Comparison of ENCODE assay signal across 28 cellular contexts in genomic region chr16:14298374-14299122, GRCh38.
"Had no signal": no experiment of that assay in that cellular context is flagged by ENCODE, and none has a peak within 500 bp of the region (broad histone marks: within the 10 kb centered on the region; RNA-seq: fewer than 3 reads in every experiment).

No MANE protein-coding gene starts in this region.

- H3K79me2 ChIP-seq: hepatocyte had no signal

- H3K4me2 ChIP-seq: hepatocyte had no signal

- H2AFZ ChIP-seq: hepatocyte had no signal

- H3K4me3 ChIP-seq: cardiac muscle cell, colonic mucosa, esophagus squamous epithelium, hepatocyte, pancreas, psoas muscle, stomach, transverse colon had no signal

- FAIRE-seq: endometrium, frontal cortex, pancreas, urothelium cell line had no signal

- H3K36me3 ChIP-seq: cardiac muscle cell, colonic mucosa, esophagus squamous epithelium, pancreas, stomach, transverse colon had no signal

- ATAC-seq: left colon; naive thymus-derived CD4-positive, alpha-beta T cell; pancreas; psoas muscle; stimulated activated naive B cell treated with anti-CD40 and anti-IgM and Interleukin-4, amounts not matched to agents 10 μg/mL and 1 μg/mL and 100 μg/mL, for 72 hours; T-cell had no signal

- H3K9me3 ChIP-seq: colonic mucosa, esophagus squamous epithelium, pancreas, psoas muscle, stomach, transverse colon had no signal

- H3K4me1 ChIP-seq: colonic mucosa, pancreas, psoas muscle had no signal

- H3K27me3 ChIP-seq: cardiac muscle cell, hepatocyte, pancreas had no signal

- H3K27ac ChIP-seq: cardiac muscle cell, colonic mucosa, epithelial cell of prostate, esophagus squamous epithelium, hepatocyte, pancreas, psoas muscle, stomach, transverse colon had no signal

- DNase-seq: activated B cell treated with CpG ODN at 0.5 μM for 24 hours; activated CD4-positive, alpha-beta T cell treated with anti-CD3 and anti-CD28 coated beads for 4 hours; activated CD4-positive, alpha-beta T cell treated with anti-CD3 and anti-CD28 coated beads, Interleukin-2, amount 50 U/mL, for 4 hours; activated effector memory CD4-positive, alpha-beta T cell treated with Interleukin-2 at 50 U/mL for 16 hours; activated naive CD4-positive, alpha-beta T cell treated with Interleukin-2 at 50 U/mL for 16 hours; activated T-cell treated with anti-CD3 and anti-CD28 coated beads for 4 hours; anterior cingulate cortex; cerebellar nuclear complex; colonic mucosa; effector CD8-positive, alpha-beta T cell; esophagus squamous epithelium; left colon; naive thymus-derived CD4-positive, alpha-beta T cell; nucleus accumbens; stimulated activated CD4-positive, alpha-beta T cell treated with anti-CD3 and anti-CD28 coated beads, Interleukin-15, amount 100 ng/mL, for 24 hours; stimulated activated CD4-positive, alpha-beta T cell treated with anti-CD3 and anti-CD28 coated beads, Interleukin-2, amount 100 ng/mL, for 24 hours; stimulated activated naive B cell treated with anti-CD40 and anti-IgM and Interleukin-4, amounts not matched to agents 10 μg/mL and 1 μg/mL and 100 μg/mL, for 72 hours; stomach; T-cell; transverse colon had no signal
